19 cellular contexts compared by ENCODE assay signal in genomic region chr3:118400886-118401285, GRCh38.
"Had no signal": no experiment of that assay in that cellular context is flagged by ENCODE, and none has a peak within 500 bp of the region (broad histone marks: within the 10 kb centered on the region; RNA-seq: fewer than 3 reads in every experiment).

No MANE protein-coding gene starts in this region.

- H3K27me3 Mint-ChIP-seq: activated CD4-positive, alpha-beta T cell treated with anti-CD3 and anti-CD28 coated beads, Interleukin-2, amount 10 ng/mL, durations not matched to agents 24 days and 14 days; activated CD8-positive, alpha-beta memory T cell treated with anti-CD3 and anti-CD28 coated beads, Interleukin-2, amount 10 ng/mL, durations not matched to agents 7 days and 5 days; activated naive CD4-positive, alpha-beta T cell treated with anti-CD3 and anti-CD28 coated beads, Interleukin-2, amount 50 U/mL, for 24 hours; activated T-cell treated with anti-CD3 and anti-CD28 coated beads, Interleukin-2, amount 50 U/mL, for 24 hours; central memory CD8-positive, alpha-beta T cell had no signal

- H3K9me3 Mint-ChIP-seq: activated CD4-positive, alpha-beta T cell treated with anti-CD3 and anti-CD28 coated beads, Interleukin-2, amount 10 ng/mL, durations not matched to agents 24 days and 14 days; activated naive CD4-positive, alpha-beta T cell treated with anti-CD3 and anti-CD28 coated beads, Interleukin-2, amount 50 U/mL, for 24 hours; activated T-helper 1 cell treated with anti-CD3 and anti-CD28 coated beads, Interleukin-12 subunit alpha, Interleukin-12 subunit beta, Interleukin-2, Interleukin-4 antibody, amounts not matched to agents 30 ng/mL and 10 ng/mL and 1 ng/mL, durations not matched to agents 14 hours and 24 hours and 36 hours had no signal

- DNase-seq: activated CD4-positive, alpha-beta T cell treated with anti-CD3 and anti-CD28 coated beads, Interleukin-2, amount 10 ng/mL, durations not matched to agents 24 days and 14 days; activated CD4-positive, alpha-beta T cell treated with anti-CD3 and anti-CD28 coated beads, Interleukin-2, amount 50 U/mL, for 48 hours; activated CD8-positive, alpha-beta memory T cell treated with anti-CD3 and anti-CD28 coated beads, Interleukin-2, amount 10 ng/mL, durations not matched to agents 7 days and 5 days; activated effector memory CD4-positive, alpha-beta T cell treated with Interleukin-2 at 50 U/mL for 16 hours; activated naive CD4-positive, alpha-beta T cell; activated T-cell treated with anti-CD3 and anti-CD28 coated beads, Interleukin-2, amount 50 U/mL, for 24 hours; aorta; MM.1S; NCI-H1105 treated with DMSO at 0.1 percent for 48 hours; NCI-H1436 treated with DMSO at 0.1 percent for 48 hours; NCI-H187; NCI-H2081; NCI-H446; NCI-H524; SIG-M5 had no signal

- H3K4me3 Mint-ChIP-seq: activated CD4-positive, alpha-beta T cell treated with anti-CD3 and anti-CD28 coated beads, Interleukin-2, amount 10 ng/mL, durations not matched to agents 24 days and 14 days; activated CD8-positive, alpha-beta memory T cell treated with anti-CD3 and anti-CD28 coated beads, Interleukin-2, amount 10 ng/mL, durations not matched to agents 7 days and 5 days; activated naive CD4-positive, alpha-beta T cell treated with anti-CD3 and anti-CD28 coated beads, Interleukin-2, amount 50 U/mL, for 24 hours; activated T-cell treated with anti-CD3 and anti-CD28 coated beads, Interleukin-2, amount 50 U/mL, for 24 hours; activated T-helper 1 cell treated with anti-CD3 and anti-CD28 coated beads, Interleukin-12 subunit alpha, Interleukin-12 subunit beta, Interleukin-2, Interleukin-4 antibody, amounts not matched to agents 30 ng/mL and 10 ng/mL and 1 ng/mL, durations not matched to agents 14 hours and 24 hours and 36 hours; central memory CD8-positive, alpha-beta T cell had no signal

- H3K4me1 Mint-ChIP-seq: activated CD4-positive, alpha-beta T cell treated with anti-CD3 and anti-CD28 coated beads, Interleukin-2, amount 10 ng/mL, durations not matched to agents 24 days and 14 days; activated CD8-positive, alpha-beta memory T cell treated with anti-CD3 and anti-CD28 coated beads, Interleukin-2, amount 10 ng/mL, durations not matched to agents 7 days and 5 days; activated naive CD4-positive, alpha-beta T cell treated with anti-CD3 and anti-CD28 coated beads, Interleukin-2, amount 50 U/mL, for 24 hours; central memory CD8-positive, alpha-beta T cell had no signal

- H3K36me3 Mint-ChIP-seq: activated CD8-positive, alpha-beta memory T cell treated with anti-CD3 and anti-CD28 coated beads, Interleukin-2, amount 10 ng/mL, durations not matched to agents 7 days and 5 days; activated naive CD4-positive, alpha-beta T cell treated with anti-CD3 and anti-CD28 coated beads, Interleukin-2, amount 50 U/mL, for 24 hours had no signal

- ATAC-seq: activated CD4-positive, CD25-positive, alpha-beta regulatory T cell treated with anti-CD3 and anti-CD28 coated beads, Interleukin-2, amount 50 U/mL, for 24 hours; activated CD8-positive, alpha-beta memory T cell treated with anti-CD3 and anti-CD28 coated beads, Interleukin-2, amount 10 ng/mL, durations not matched to agents 7 days and 5 days had no signal

- H3K27ac Mint-ChIP-seq: activated CD4-positive, alpha-beta T cell treated with anti-CD3 and anti-CD28 coated beads, Interleukin-2, amount 10 ng/mL, durations not matched to agents 24 days and 14 days; activated CD8-positive, alpha-beta memory T cell treated with anti-CD3 and anti-CD28 coated beads, Interleukin-2, amount 10 ng/mL, durations not matched to agents 7 days and 5 days; activated naive CD4-positive, alpha-beta T cell treated with anti-CD3 and anti-CD28 coated beads, Interleukin-2, amount 50 U/mL, for 24 hours; activated T-cell treated with anti-CD3 and anti-CD28 coated beads, Interleukin-2, amount 50 U/mL, for 24 hours; activated T-helper 1 cell treated with anti-CD3 and anti-CD28 coated beads, Interleukin-12 subunit alpha, Interleukin-12 subunit beta, Interleukin-2, Interleukin-4 antibody, amounts not matched to agents 30 ng/mL and 10 ng/mL and 1 ng/mL, durations not matched to agents 14 hours and 24 hours and 36 hours had no signal
